In the genomic region with DNA sequence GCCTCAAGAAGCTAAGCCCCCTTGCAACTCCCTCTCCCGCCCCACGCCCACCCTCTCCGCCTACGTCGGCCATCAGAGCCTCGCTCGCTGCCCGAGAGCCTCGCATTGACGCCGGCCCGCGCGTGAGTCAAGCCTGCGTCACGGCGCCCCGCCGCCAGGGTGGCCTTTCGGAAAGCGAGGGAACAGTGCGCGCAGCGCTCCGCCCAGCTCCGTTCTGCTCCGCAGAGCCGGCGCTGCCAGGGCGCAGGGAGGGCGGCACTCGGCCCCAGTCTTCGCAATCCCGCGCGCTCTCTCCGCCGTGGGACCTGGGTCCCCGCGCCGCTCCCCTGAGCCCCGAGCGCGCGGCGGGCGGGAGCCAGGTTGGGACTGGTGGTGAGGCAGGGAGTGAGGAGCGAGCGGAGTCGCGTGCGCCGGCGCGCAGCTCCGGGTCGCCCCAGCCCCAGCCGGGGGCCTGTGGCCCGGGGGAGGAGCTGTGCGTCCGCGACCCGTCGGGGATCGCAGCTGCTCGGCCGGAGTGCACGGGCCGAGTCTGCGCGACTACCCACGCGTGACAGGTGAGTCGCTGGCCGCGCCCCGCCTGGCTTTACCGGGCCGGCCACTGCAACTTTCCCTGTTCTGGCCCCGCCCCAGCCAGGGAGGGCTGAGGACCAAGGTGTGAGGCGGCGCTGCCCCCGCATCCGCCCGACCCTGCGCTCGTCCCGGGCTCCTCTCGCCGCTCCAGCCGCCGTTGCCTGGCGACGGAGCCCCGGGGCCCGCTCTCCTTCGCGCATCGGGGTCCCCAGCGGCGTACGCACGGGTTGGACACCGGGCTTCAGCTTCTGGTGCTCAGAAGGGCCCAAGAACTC, we compare ENCODE assay signal across 1 cellular context.
TF ChIP-seq lines count a peak whose summit lies in the region.

TSS of gene SLC6A17 (plus strand) at position 165 of the 845 bp plus-strand sequence. CDS start 16,436 bp downstream, outside the sequence.

TF ChIP-seq in WTC11, 78 proteins besides CTCF, POLR2A, EP300 and RAD21 (continued from another document):
- TF ChIP-seq MXD4 (CRISPR knock-in tag; IDR thresholded peaks at IDR 0.05; ENCODE audit: borderline replicate concordance), result no peak
- TF ChIP-seq, protein P1, sequence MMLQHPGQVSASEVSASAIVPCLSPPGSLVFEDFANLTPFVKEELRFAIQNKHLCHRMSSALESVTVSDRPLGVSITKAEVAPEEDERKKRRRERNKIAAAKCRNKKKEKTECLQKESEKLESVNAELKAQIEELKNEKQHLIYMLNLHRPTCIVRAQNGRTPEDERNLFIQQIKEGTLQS (CRISPR knock-in tag; conservative IDR thresholded peaks at IDR 0.05), result no peak
- no peak for TF ChIP-seq OVOL2 (CRISPR knock-in tag; IDR thresholded peaks at IDR 0.05; ENCODE audit: borderline replicate concordance)
- TF ChIP-seq ZNF138 (CRISPR knock-in tag; conservative IDR thresholded peaks at IDR 0.05), result no peak
- no peak for TF ChIP-seq ZBTB21 (CRISPR knock-in tag; IDR thresholded peaks at IDR 0.05; ENCODE audit: borderline replicate concordance)
- no peak for TF ChIP-seq TCF7 (CRISPR knock-in tag; IDR thresholded peaks at IDR 0.05; ENCODE audit: low read depth)
- TF ChIP-seq FOXP1 (CRISPR knock-in tag; IDR thresholded peaks at IDR 0.05; ENCODE audit: borderline replicate concordance), result 0 out of 2 replicates have a peak, but pooled peaks have one; percentile 15
- TF ChIP-seq, protein P2, sequence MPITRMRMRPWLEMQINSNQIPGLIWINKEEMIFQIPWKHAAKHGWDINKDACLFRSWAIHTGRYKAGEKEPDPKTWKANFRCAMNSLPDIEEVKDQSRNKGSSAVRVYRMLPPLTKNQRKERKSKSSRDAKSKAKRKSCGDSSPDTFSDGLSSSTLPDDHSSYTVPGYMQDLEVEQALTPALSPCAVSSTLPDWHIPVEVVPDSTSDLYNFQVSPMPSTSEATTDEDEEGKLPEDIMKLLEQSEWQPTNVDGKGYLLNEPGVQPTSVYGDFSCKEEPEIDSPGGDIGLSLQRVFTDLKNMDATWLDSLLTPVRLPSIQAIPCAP (CRISPR knock-in tag; IDR thresholded peaks at IDR 0.05), result no peak
- TF ChIP-seq, protein P3, sequence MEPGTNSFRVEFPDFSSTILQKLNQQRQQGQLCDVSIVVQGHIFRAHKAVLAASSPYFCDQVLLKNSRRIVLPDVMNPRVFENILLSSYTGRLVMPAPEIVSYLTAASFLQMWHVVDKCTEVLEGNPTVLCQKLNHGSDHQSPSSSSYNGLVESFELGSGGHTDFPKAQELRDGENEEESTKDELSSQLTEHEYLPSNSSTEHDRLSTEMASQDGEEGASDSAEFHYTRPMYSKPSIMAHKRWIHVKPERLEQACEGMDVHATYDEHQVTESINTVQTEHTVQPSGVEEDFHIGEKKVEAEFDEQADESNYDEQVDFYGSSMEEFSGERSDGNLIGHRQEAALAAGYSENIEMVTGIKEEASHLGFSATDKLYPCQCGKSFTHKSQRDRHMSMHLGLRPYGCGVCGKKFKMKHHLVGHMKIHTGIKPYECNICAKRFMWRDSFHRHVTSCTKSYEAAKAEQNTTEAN (CRISPR knock-in tag; IDR thresholded peaks at IDR 0.05), result 0 out of 2 replicates have a peak, but pooled peaks have one; percentile 29
- TF ChIP-seq, protein P4, sequence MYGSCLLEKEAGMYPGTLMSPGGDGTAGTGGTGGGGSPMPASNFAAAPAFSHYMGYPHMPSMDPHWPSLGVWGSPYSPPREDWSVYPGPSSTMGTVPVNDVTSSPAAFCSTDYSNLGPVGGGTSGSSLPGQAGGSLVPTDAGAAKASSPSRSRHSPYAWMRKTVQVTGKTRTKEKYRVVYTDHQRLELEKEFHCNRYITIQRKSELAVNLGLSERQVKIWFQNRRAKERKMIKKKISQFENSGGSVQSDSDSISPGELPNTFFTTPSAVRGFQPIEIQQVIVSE (CRISPR knock-in tag; IDR thresholded peaks at IDR 0.05; ENCODE audit: borderline replicate concordance), result no peak
- 0 out of 2 replicates have a peak, but pooled peaks have one; percentile 14 for TF ChIP-seq USF1 (CRISPR knock-in tag; IDR thresholded peaks at IDR 0.05)
- TF ChIP-seq, protein P5, sequence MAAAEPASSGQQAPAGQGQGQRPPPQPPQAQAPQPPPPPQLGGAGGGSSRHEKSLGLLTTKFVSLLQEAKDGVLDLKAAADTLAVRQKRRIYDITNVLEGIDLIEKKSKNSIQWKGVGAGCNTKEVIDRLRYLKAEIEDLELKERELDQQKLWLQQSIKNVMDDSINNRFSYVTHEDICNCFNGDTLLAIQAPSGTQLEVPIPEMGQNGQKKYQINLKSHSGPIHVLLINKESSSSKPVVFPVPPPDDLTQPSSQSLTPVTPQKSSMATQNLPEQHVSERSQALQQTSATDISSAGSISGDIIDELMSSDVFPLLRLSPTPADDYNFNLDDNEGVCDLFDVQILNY (CRISPR knock-in tag; IDR thresholded peaks at IDR 0.05), result no peak
- TF ChIP-seq ZNF423 (CRISPR knock-in tag; IDR thresholded peaks at IDR 0.05), result no peak
